In genomic region chr6:32700391-32701040, GRCh38 we compare ENCODE assay signal across 8 cellular contexts. TPM values are rescaled to one million over a fixed set of nuclear protein-coding genes. Genes with fewer than 3 reads are reported as not detected.
DNase-seq lines count a peak whose midpoint lies in the region; ATAC-seq and TF ChIP-seq lines count a peak whose summit lies in the region.

No MANE protein-coding gene starts in this region.

- no peak overlapping the region for H3K56ac ChIP-seq in H9 (ENCODE audit: insufficient read length, low read depth, low read length)

- H3K18ac ChIP-seq in H9 (ENCODE audit: insufficient read length, low read depth, low read length) = no peak overlapping the region

- no peaks in the 10 kb centered on the region for H3K36me3 ChIP-seq in CD8-positive, alpha-beta T cell (ENCODE audit: insufficient read depth, low read length)

- H3K79me2 ChIP-seq in H9 (ENCODE audit: insufficient read depth, low read length) = no peaks in the 10 kb centered on the region

- H3K4me3 Mint-ChIP-seq in CD8-positive, alpha-beta T cell = no peak overlapping the region
- no peak overlapping the region for H3K4me3 Mint-ChIP-seq in H9

- H2BK20ac ChIP-seq in H9 (ENCODE audit: low read depth, low read length, poor library complexity, severe bottlenecking) = no peak overlapping the region

- intact Hi-C loops in CD8-positive, alpha-beta T cell (cut with DNase I, micrococcal nuclease) = loop anchor here (1.0 to 5.0 kb wide), 8 partner anchors 78 to 453 kb away; no protein-coding TSS in a partner anchor
- intact Hi-C loops in left ventricle myocardium superior (cut with micrococcal nuclease) = loop anchor here (5.0 kb wide), 1 partner anchor 268 kb away; no protein-coding TSS in a partner anchor

- no peak overlapping the region for H3K23ac ChIP-seq in H9 (ENCODE audit: insufficient read length, low read depth, low read length)

- no peaks in the 10 kb centered on the region for H3K9me3 ChIP-seq in CD8-positive, alpha-beta T cell (ENCODE audit: low read length)
- H3K9me3 ChIP-seq in H9 (ENCODE audit: control insufficient read depth, low read depth, low read length) = no peaks in the 10 kb centered on the region

- H3K4me1 ChIP-seq in CD8-positive, alpha-beta T cell (ENCODE audit: insufficient read depth, low read length) = no peaks in the 10 kb centered on the region
- no peaks in the 10 kb centered on the region for H3K4me1 ChIP-seq in H9 (ENCODE audit: insufficient read depth, low read length)

- H3T11ph ChIP-seq in H9 (ENCODE audit: low read length) = no peak overlapping the region

- no peak overlapping the region for H2BK12ac ChIP-seq in H9 (ENCODE audit: insufficient read length, low read depth, low read length)

- H3K9ac ChIP-seq in H9 (ENCODE audit: extremely low read depth, insufficient read length, low read length) = no peak overlapping the region

- no peak overlapping the region for H4K91ac ChIP-seq in H9 (ENCODE audit: insufficient read length, low read depth, low read length)

- H3K14ac ChIP-seq in H9 (ENCODE audit: insufficient read depth, low read length) = no peak overlapping the region

- H3K79me1 ChIP-seq in H9 (ENCODE audit: insufficient read depth, low read depth, low read length, poor library complexity, severe bottlenecking) = no peaks in the 10 kb centered on the region

- no peak overlapping the region for H3K27ac ChIP-seq in CD8-positive, alpha-beta T cell (ENCODE audit: low read depth, low read length)
- H3K27ac ChIP-seq in H9 (ENCODE audit: insufficient read length, low read depth, low read length) = no peak overlapping the region

- peak; percentile 86 for TF ChIP-seq CTCF in CD8-positive, alpha-beta T cell (IDR thresholded peaks at IDR 0.05)
- peak; percentile 88 for TF ChIP-seq CTCF in H9 (conservative IDR thresholded peaks at IDR 0.05)

- no peaks in the 10 kb centered on the region for H3K36me3 Mint-ChIP-seq in CD8-positive, alpha-beta T cell
- no peaks in the 10 kb centered on the region for H3K36me3 Mint-ChIP-seq in H9 (ENCODE audit: insufficient read depth in 1 of 3, low read depth in 3 of 3)

- no CpG with 5 or more reads among the region's 6 CpGs for WGBS in H9 (ENCODE audit: extremely low coverage, insufficient read length, low lambda C conversion rate)

- no peak overlapping the region for H4K5ac ChIP-seq in H9 (ENCODE audit: insufficient read length, low read depth, low read length)

- no peak overlapping the region for H3K27ac Mint-ChIP-seq in CD8-positive, alpha-beta T cell
- no peak overlapping the region for H3K27ac Mint-ChIP-seq in H9

- no peaks in the 10 kb centered on the region for H3K23me2 ChIP-seq in H9 (ENCODE audit: insufficient read length, low read depth, low read length, poor library complexity, severe bottlenecking)

- peaks cover 4% of the 10 kb centered on the region for H3K4me1 Mint-ChIP-seq in CD8-positive, alpha-beta T cell (ENCODE audit: low read depth)
- peaks cover 0 to 3% of the 10 kb centered on the region in 2 experiments; a peak in 2 of 4 replicates for H3K4me1 Mint-ChIP-seq in H9

- CTCF ChIA-PET in CD8-positive, alpha-beta T cell (lab: Charles Lee) = interaction anchor here (0.6 to 8.6 kb wide), 29 partner anchors 8 to 526 kb away, joined by 3 to 150 read pairs (median 4); partner anchors contain the start of genes HLA-DQB1 and HLA-DRA

- no peak overlapping the region for H3K4me3 ChIP-seq in CD8-positive, alpha-beta T cell (ENCODE audit: low read depth, low read length)

- H2BK120ac ChIP-seq in H9 (ENCODE audit: low read depth, low read length, poor library complexity, severe bottlenecking) = no peak overlapping the region

- POLR2A ChIA-PET in CD8-positive, alpha-beta T cell (lab: Charles Lee) = interaction anchor here (1.2 kb wide), 1 partner anchor 261 kb away, joined by 3 read pairs; the partner anchor contains the start of gene HLA-DRA

- no peaks in the 10 kb centered on the region for H4K20me1 ChIP-seq in H9 (ENCODE audit: control insufficient read depth, insufficient read depth, insufficient read length)

- ATAC-seq in CD8-positive, alpha-beta T cell = peak; percentile 49
- ATAC-seq in left ventricle myocardium superior (peak; percentile 69), GM19395 (IDR thresholded peaks at IDR 0.05; ENCODE audit: unreplicated experiment) (no peak), HG02623 (IDR thresholded peaks at IDR 0.05; ENCODE audit: unreplicated experiment) (no peak)

- no peaks in the 10 kb centered on the region for H3K9me3 Mint-ChIP-seq in CD8-positive, alpha-beta T cell
- H3K9me3 Mint-ChIP-seq in H9 = peaks cover 0 to 7% of the 10 kb centered on the region in 2 experiments; a peak in 4 of 5 replicates

- no peak overlapping the region for H2AK5ac ChIP-seq in H9 (ENCODE audit: insufficient read length, low read length)

- no peak overlapping the region for H3K4ac ChIP-seq in H9 (ENCODE audit: low read depth, low read length)

- peaks cover 40% of the 10 kb centered on the region for H3K27me3 Mint-ChIP-seq in CD8-positive, alpha-beta T cell (ENCODE audit: low read depth)
- H3K27me3 Mint-ChIP-seq in H9 (ENCODE audit: low read depth) = no peaks in the 10 kb centered on the region; the same call in 1 of the 2 replicates

- peak in 4 of 7 experiments; percentile 2 to 57 (median 24) for DNase-seq in CD8-positive, alpha-beta T cell
- DNase-seq in H9 (peak; percentile 68), NCI-H82 treated with DMSO at 0.1 percent for 48 hours (lab: John Stamatoyannopoulos, UW; ENCODE audit: unreplicated experiment) (peak; percentile 54), amniotic epithelial cell (ENCODE audit: low read depth) (peak; percentile 72), left ventricle myocardium superior (no peak), retina (peak; percentile 69)

- no peak overlapping the region for H2BK5ac ChIP-seq in H9 (ENCODE audit: insufficient read length, low read length)

- no peak overlapping the region for H2BK15ac ChIP-seq in H9 (ENCODE audit: low read depth, low read length)

- no peak overlapping the region for H4K8ac ChIP-seq in H9 (replicated peaks; ENCODE audit: insufficient read length, low read depth, low read length)

- H3K27me3 ChIP-seq in CD8-positive, alpha-beta T cell (ENCODE audit: insufficient read depth, low read length) = no peaks in the 10 kb centered on the region
- no peaks in the 10 kb centered on the region for H3K27me3 ChIP-seq in H9 (ENCODE audit: insufficient read depth, low read length)

- peak overlapping the region; percentile 92 for H2AFZ ChIP-seq in H9 (ENCODE audit: low read length)

- H3K4me2 ChIP-seq in H9 (ENCODE audit: insufficient read depth, insufficient read length, low read length) = no peak overlapping the region

RNA-seq across cellular contexts. Expression of gene HLA-DQB1, which starts 34.1 kb away (rescaled TPM):
- 10 to 100 TPM; 27.5 to 30.6 TPM for total RNA-seq in CD8-positive, alpha-beta T cell
- total RNA-seq in H9 (2021) (39.2 and 41.0 TPM in 2 replicates), left ventricle myocardium superior (4.4 TPM)

RNA-seq across cellular contexts. Expression of gene HLA-DQA2, which starts 40.7 kb away (rescaled TPM):
- total RNA-seq in CD8-positive, alpha-beta T cell = under 1 TPM; 0.22 to 0.30 TPM
- total RNA-seq in H9 (2021) = not detected in 2 replicates
- total RNA-seq in left ventricle myocardium superior = 2.7 TPM

Comparison
In these comparisons a context has a peak if more than half of its experiments do, and no peak if none do; other contexts are left out.
1. ATAC-seq: peak in CD8-positive, alpha-beta T cell (single experiment) and left ventricle myocardium superior (single experiment); none in GM19395 (single experiment) and HG02623 (single experiment).